In the genomic region with DNA sequence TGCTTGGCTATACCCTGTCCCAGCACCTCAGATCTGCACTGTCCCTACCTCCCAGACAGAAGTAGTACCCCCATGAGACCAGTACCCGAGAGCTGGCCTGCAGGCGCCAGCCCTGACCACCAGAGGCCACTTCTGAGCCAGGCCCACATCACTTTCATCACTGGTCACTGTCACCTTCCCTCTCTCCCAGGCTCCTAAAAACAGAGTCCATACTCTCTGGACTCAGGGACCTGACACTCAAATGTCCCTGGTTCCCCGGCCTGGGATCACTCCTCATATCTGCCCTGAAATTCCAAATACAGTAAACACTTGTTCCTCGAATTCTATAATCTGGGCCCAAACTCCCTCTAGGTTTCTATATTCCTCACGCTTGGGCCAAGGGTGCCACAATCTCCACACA, we compare ENCODE assay signal across 7 cellular contexts. TPM values are rescaled to one million over a fixed set of nuclear protein-coding genes. Genes with fewer than 3 reads are reported as not detected.
DNase-seq lines count a peak whose midpoint lies in the region; TF ChIP-seq lines count a peak whose summit lies in the region.

No MANE protein-coding gene starts in this region.

- no peak overlapping the region for H3K4me3 ChIP-seq in mesendoderm (ENCODE audit: low read length)
- H3K4me3 ChIP-seq in neuronal stem cell (ENCODE audit: low read length in 2 of 2), result no peak overlapping the region

- H3K4ac ChIP-seq in mesendoderm (ENCODE audit: low read depth, low read length) (no peak overlapping the region), neuronal stem cell (ENCODE audit: low read length) (no peak overlapping the region)

- H3K27me3 ChIP-seq in mesendoderm (ENCODE audit: insufficient read depth, low read length, poor library complexity) (no peaks in the 10 kb centered on the region), neuronal stem cell (ENCODE audit: control insufficient read depth in 3 of 3, insufficient read depth in 3 of 3, low read depth in 1 of 3, low read length in 3 of 3) (no peaks in the 10 kb centered on the region)

- no peak overlapping the region for H2BK12ac ChIP-seq in neuronal stem cell (ENCODE audit: low read length)

- H3K36me3 ChIP-seq in mesendoderm (ENCODE audit: control insufficient read depth, insufficient read depth, low read length), result no peaks in the 10 kb centered on the region
- H3K36me3 ChIP-seq in neuronal stem cell (replicated peaks in 1 of 2; ENCODE audit: control insufficient read depth in 2 of 2, insufficient read depth in 2 of 2, low read length in 2 of 2), result peaks cover 8 to 42% of the 10 kb centered on the region in 2 donors

- H3K4me2 ChIP-seq in mesendoderm (ENCODE audit: low read length), result no peak overlapping the region
- H3K4me2 ChIP-seq in neuronal stem cell (ENCODE audit: insufficient read depth, low read length, poor library complexity, severe bottlenecking), result no peak overlapping the region

- no peak overlapping the region for H3K56ac ChIP-seq in mesendoderm (ENCODE audit: low read length)

- no peak overlapping the region for H2AK5ac ChIP-seq in mesendoderm (ENCODE audit: low read length)
- no peak overlapping the region for H2AK5ac ChIP-seq in neuronal stem cell (ENCODE audit: low read depth, low read length)

- H3K79me1 ChIP-seq in mesendoderm (ENCODE audit: low read length) (no peaks in the 10 kb centered on the region), neuronal stem cell (ENCODE audit: low read depth, low read length) (no peaks in the 10 kb centered on the region)

- no peak overlapping the region for H3K23ac ChIP-seq in mesendoderm (ENCODE audit: low read length)
- H3K23ac ChIP-seq in neuronal stem cell (ENCODE audit: low read depth, low read length, poor library complexity), result no peak overlapping the region

- H3K9ac ChIP-seq in mesendoderm (ENCODE audit: low read length) (no peak overlapping the region), neuronal stem cell (ENCODE audit: low read depth, low read length, poor library complexity) (no peak overlapping the region)

- no peak overlapping the region for H3K14ac ChIP-seq in neuronal stem cell (ENCODE audit: low read length)

- no peaks in the 10 kb centered on the region for H3K79me2 ChIP-seq in mesendoderm (ENCODE audit: control insufficient read depth, insufficient read depth, low read length)

- no peak for DNase-seq in GM10266 (ENCODE audit: extremely low spot score)
- peak; percentile 31 for DNase-seq in M059J (ENCODE audit: low read depth)
- DNase-seq in astrocyte of the hippocampus (ENCODE audit: low read depth, low spot score), result peak; percentile 49
- DNase-seq in mesendoderm, result peak; percentile 51
- no peak for DNase-seq in RPMI8226
- DNase-seq in T-helper 2 cell, result no peak
- no peak for DNase-seq in neuronal stem cell (ENCODE audit: low spot score)

- H3K27ac ChIP-seq in mesendoderm (ENCODE audit: low read depth, low read length) (no peak overlapping the region), neuronal stem cell (replicated peaks; ENCODE audit: low read length) (no peak overlapping the region)

- H3K4me1 ChIP-seq in mesendoderm (ENCODE audit: control insufficient read depth, low read depth, low read length) (no peaks in the 10 kb centered on the region), neuronal stem cell (ENCODE audit: control insufficient read depth in 2 of 2, insufficient read depth in 1 of 2, low read depth in 1 of 2, low read length in 2 of 2) (peaks cover 0 to 4% of the 10 kb centered on the region in 2 donors)

- H2BK5ac ChIP-seq in mesendoderm (ENCODE audit: low read length) (no peak overlapping the region), neuronal stem cell (ENCODE audit: low read length) (no peak overlapping the region)

- H4K8ac ChIP-seq in mesendoderm (ENCODE audit: low read depth, low read length) (no peak overlapping the region), neuronal stem cell (ENCODE audit: low read depth, low read length) (no peak overlapping the region)

- no peak overlapping the region for H2AFZ ChIP-seq in neuronal stem cell (ENCODE audit: low read length)

- H4K91ac ChIP-seq in neuronal stem cell (ENCODE audit: low read depth, low read length, poor library complexity), result no peak overlapping the region

- TF ChIP-seq CTCF in GM10266 (IDR thresholded peaks at IDR 0.05; ENCODE audit: control insufficient read depth, insufficient read depth, low read depth, missing control alignments), result peak; percentile 81

- H3K9me3 ChIP-seq in neuronal stem cell (replicated peaks in 1 of 2; ENCODE audit: control insufficient read depth in 2 of 2, insufficient read depth in 1 of 2, low read depth in 1 of 2, low read length in 2 of 2), result no peaks in the 10 kb centered on the region

- H3K18ac ChIP-seq in mesendoderm (ENCODE audit: low read length), result no peak overlapping the region
- no peak overlapping the region for H3K18ac ChIP-seq in neuronal stem cell (ENCODE audit: low read length)

- no CpG with 5 or more reads among the region's 5 CpGs for WGBS in mesendoderm (ENCODE audit: extremely low coverage, insufficient coverage, low lambda C conversion rate)
- no CpG with 5 or more reads among the region's 5 CpGs for WGBS in neuronal stem cell (ENCODE audit: extremely low coverage in 2 of 2, insufficient read length in 2 of 2, insufficient replicate concordance in 1 of 2), 2 donors

- H2BK15ac ChIP-seq in mesendoderm (replicated peaks; ENCODE audit: low read depth) (no peak overlapping the region), neuronal stem cell (ENCODE audit: low read length) (no peak overlapping the region)

- H2BK120ac ChIP-seq in mesendoderm (ENCODE audit: low read depth, low read length), result no peak overlapping the region
- H2BK120ac ChIP-seq in neuronal stem cell (ENCODE audit: low read depth, low read length), result no peak overlapping the region

- no peak overlapping the region for H4K5ac ChIP-seq in mesendoderm (ENCODE audit: low read length)

RNA-seq across cellular contexts. Expression of a gene that starts 18.7 kb away (rescaled TPM):
- 12.7 and 17.0 TPM in 2 replicates for total RNA-seq in M059J (2014; rRNA removed; shearing (Covaris generic))
- polyA plus RNA-seq in mesendoderm (2013, experiment 1 of 2), result 5.8 TPM
- polyA plus RNA-seq in mesendoderm (2013, experiment 2 of 2), result 5.4 TPM
- 11.3 TPM for polyA plus RNA-seq in neuronal stem cell (2013, experiment 1 of 2)
- 11.9 TPM for polyA plus RNA-seq in neuronal stem cell (2013, experiment 2 of 2)

RNA-seq across cellular contexts. Expression of a gene that starts 18.9 kb away (rescaled TPM):
- 0.37 and 2.8 TPM in 2 replicates for total RNA-seq in M059J (2014; rRNA removed; shearing (Covaris generic))
- polyA plus RNA-seq in mesendoderm (2013, experiment 1 of 2), result 0.27 TPM
- 0.10 TPM for polyA plus RNA-seq in mesendoderm (2013, experiment 2 of 2)
- 7.6 TPM for polyA plus RNA-seq in neuronal stem cell (2013, experiment 1 of 2)
- polyA plus RNA-seq in neuronal stem cell (2013, experiment 2 of 2), result 7.7 TPM

Comparison
In these comparisons a context has a peak if more than half of its experiments do, and no peak if none do; other contexts are left out.
1. DNase-seq: peak in M059J (single experiment), astrocyte of the hippocampus (single experiment) and mesendoderm (single experiment); none in GM10266 (single experiment), RPMI8226 (single experiment), T-helper 2 cell (0 of 5) and neuronal stem cell (single experiment).